Comparison of ENCODE assay signal across 9 cellular contexts in the genomic region with DNA sequence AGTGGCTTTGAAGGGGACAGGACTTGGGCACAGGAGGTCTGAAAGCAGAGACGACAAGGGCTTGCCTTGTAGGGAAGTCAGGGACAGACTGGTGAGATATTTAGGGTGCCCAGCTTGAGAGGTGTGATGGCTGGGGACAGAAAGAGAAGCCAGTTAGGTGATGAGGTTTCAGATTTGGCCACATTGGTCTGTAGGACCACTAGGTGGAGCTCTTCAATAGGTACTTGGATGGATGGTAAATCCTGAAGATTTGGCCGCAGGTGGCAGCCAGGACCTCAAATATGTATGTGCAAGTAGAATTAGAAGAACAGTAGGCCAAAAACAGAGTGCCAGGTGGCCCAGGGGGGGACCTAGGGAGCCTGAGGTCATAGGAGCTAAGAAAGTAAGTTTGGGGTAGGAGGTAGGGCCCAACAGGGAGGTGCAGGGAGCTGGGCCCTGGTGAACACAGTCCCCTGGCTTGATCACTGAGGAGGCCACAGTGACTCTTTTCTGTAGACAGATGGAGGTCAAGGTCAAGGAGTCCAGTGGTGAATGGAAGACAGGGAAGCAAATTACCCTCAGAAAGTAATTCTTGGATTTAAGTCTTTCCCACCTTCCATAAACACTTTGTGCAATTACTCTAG. TPM values are rescaled to one million over a fixed set of nuclear protein-coding genes. Genes with fewer than 3 reads are reported as not detected.
DNase-seq lines count a peak whose midpoint lies in the region; ATAC-seq, FAIRE-seq and TF ChIP-seq lines count a peak whose summit lies in the region.
"Not testable (repeated sequence)": the region's sequence is repeated elsewhere in the genome, so short reads cannot be mapped to it uniquely, and the experiment has no call there.
"Had no signal": no experiment of that assay in that cellular context is flagged by ENCODE, and none has a peak within 500 bp of the region (broad histone marks: within the 10 kb centered on the region; RNA-seq: fewer than 3 reads in every experiment).

No MANE protein-coding gene starts in this region.

- not testable (repeated sequence) for H3K27ac ChIP-seq in HEK293 (ENCODE audit: extremely low read depth, low read depth, low read length); SK-N-SH (ENCODE audit: low read depth in 2 of 2, low read length in 1 of 2); brain microvascular endothelial cell; HepG2 (ENCODE audit: extremely low read length, insufficient read depth, low read length); psoas muscle

- DNase-seq in D721Med (ENCODE audit: insufficient read length, low spot score); SK-N-SH; brain microvascular endothelial cell; fibroblast of pulmonary artery (ENCODE audit: low read depth); HepG2 (ENCODE audit: low spot score); psoas muscle: not testable (repeated sequence)

- TF ChIP-seq EP300 in SK-N-SH (IDR thresholded peaks at IDR 0.05; ENCODE audit: borderline replicate concordance in 1 of 2, low read depth in 1 of 2, low read length in 1 of 2); HepG2 (IDR thresholded peaks at IDR 0.05; ENCODE audit: low read depth in 2 of 2, low read length in 2 of 2); HepG2 (CRISPR knock-in tag; IDR thresholded peaks at IDR 0.05; ENCODE audit: borderline replicate concordance): not testable (repeated sequence)

- POLR2A ChIA-PET in HEK293 (lab: Yijun Ruan, JAX); SK-N-SH (lab: Yijun Ruan, JAX); HepG2 (lab: Yijun Ruan, JAX): not testable (repeated sequence)

- CTCF ChIA-PET in HEK293 (lab: Yijun Ruan, JAX); SK-N-SH (lab: Yijun Ruan, JAX); HepG2 (lab: Yijun Ruan, JAX; ENCODE audit: low intra/inter-chr PET ratio, low total read pairs): not testable (repeated sequence)

- not testable (repeated sequence) for H3K27me3 ChIP-seq in SK-N-SH (ENCODE audit: insufficient read depth); brain microvascular endothelial cell (replicated peaks); HepG2 (ENCODE audit: control insufficient read depth in 1 of 2, insufficient read depth in 2 of 2, low read length in 2 of 2); psoas muscle (ENCODE audit: insufficient read depth in 3 of 3, low read length in 2 of 3)

- not testable (repeated sequence) for FAIRE-seq in D721Med (lab: Jason Lieb, UNC); HepG2 (lab: Jason Lieb, UNC)

- H4K20me1 ChIP-seq in SK-N-SH (ENCODE audit: insufficient read depth); HepG2 (ENCODE audit: insufficient read depth, low read length): not testable (repeated sequence)

- intact Hi-C loops in HepG2 (cut with micrococcal nuclease; ENCODE audit: unreplicated experiment); psoas muscle (cut with DNase I): not testable (repeated sequence)

- H3K9me2 ChIP-seq in SK-N-SH = not testable (repeated sequence)

- not testable (repeated sequence) for H3K9ac ChIP-seq in SK-N-SH; HepG2 (ENCODE audit: insufficient read depth, low read depth, low read length)

- TF ChIP-seq POLR2A in HepG2 (IDR thresholded peaks at IDR 0.05; ENCODE audit: insufficient read depth in 1 of 2, low read depth in 2 of 2, low read length in 2 of 2) = not testable (repeated sequence)

- in situ Hi-C loops in brain microvascular endothelial cell (cut with HindIII; ENCODE audit: low pct_ligation_motif_present, low sequenced_read_pairs); HepG2 (cut with HindIII; ENCODE audit: extremely low pct_ligation_motif_present, low pct_unique_long_range_greater_than_20kb): not testable (repeated sequence)

- TF ChIP-seq RAD21 in SK-N-SH (IDR thresholded peaks at IDR 0.05; ENCODE audit: low read length) = 0 out of 2 replicates have a peak, but pooled peaks have one; percentile 10
- TF ChIP-seq RAD21 in HepG2 (CRISPR knock-in tag; IDR thresholded peaks at IDR 0.05) = not testable (repeated sequence)

- not testable (repeated sequence) for H3K4me2 ChIP-seq in SK-N-SH; HepG2 (ENCODE audit: low read depth, low read length)

- not testable (repeated sequence) for H3F3A ChIP-seq in SK-N-SH (replicated peaks; ENCODE audit: insufficient read depth)

- WGBS in SK-N-SH (ENCODE audit: low lambda C conversion rate) = 35% methylated on average over 2 of the region's 2 CpGs
- 54% methylated on average over 2 of the region's 2 CpGs for WGBS in HepG2 (ENCODE audit: low lambda C conversion rate)
- WGBS in psoas muscle, 3 donors = 53 to 69% (median 57%) methylated on average over 1 to 2 of the region's 2 CpGs

- peak; percentile 80 for ATAC-seq in HepG2
- not testable (repeated sequence) for ATAC-seq in psoas muscle

- H3K9me3 ChIP-seq in HEK293 (ENCODE audit: control insufficient read depth, insufficient read depth, low read depth, low read length); SK-N-SH; HepG2 (ENCODE audit: low read length); psoas muscle: not testable (repeated sequence)

- TF ChIP-seq CTCF in D721Med (IDR thresholded peaks at IDR 0.05; ENCODE audit: insufficient read depth, missing control alignments) (peak; percentile 21), SK-N-SH (IDR thresholded peaks at IDR 0.05) (peak; percentile 54), brain microvascular endothelial cell (IDR thresholded peaks at IDR 0.05; ENCODE audit: low read depth, low read length, missing control alignments) (peak; percentile 43), fibroblast of pulmonary artery (IDR thresholded peaks at IDR 0.05; ENCODE audit: low read length, missing control alignments) (peak; percentile 14), HepG2 (CRISPR knock-in tag; IDR thresholded peaks at IDR 0.05) (peak; percentile 26; the same call in 1 of the 2 replicates), psoas muscle (IDR thresholded peaks at IDR 0.05) (peak; percentile 16)
- TF ChIP-seq CTCF in HEK293 (tag by site-specific recombination; IDR thresholded peaks at IDR 0.05) = not testable (repeated sequence)

- not testable (repeated sequence) for BruUV-seq in HepG2 (replicated peaks; lab: Mats Ljungman, UMichigan)

- H3K79me2 ChIP-seq in SK-N-SH (ENCODE audit: insufficient read depth); HepG2 (ENCODE audit: insufficient read depth, low read length): not testable (repeated sequence)

- not testable (repeated sequence) for H2AFZ ChIP-seq in SK-N-SH (ENCODE audit: low read depth); HepG2 (ENCODE audit: low read length)

- not testable (repeated sequence) for H3K4me3 ChIP-seq in HEK293 (ENCODE audit: low read depth, low read length); SK-N-SH (ENCODE audit: low read depth in 2 of 2, low read length in 1 of 2); brain microvascular endothelial cell (ENCODE audit: low read depth, low read length); fibroblast of pulmonary artery (replicated peaks; ENCODE audit: low read depth, low read length); HepG2 (replicated peaks in 1 of 3; ENCODE audit: insufficient read depth in 1 of 3, low read depth in 2 of 3, low read length in 3 of 3); psoas muscle

- not testable (repeated sequence) for H3K36me3 ChIP-seq in HEK293 (ENCODE audit: control insufficient read depth in 2 of 2, insufficient read depth in 1 of 2, low read length in 2 of 2); SK-N-SH (replicated peaks in 1 of 2; ENCODE audit: control insufficient read depth in 1 of 2, insufficient read depth in 2 of 2, low read length in 1 of 2); brain microvascular endothelial cell (replicated peaks); HepG2 (replicated peaks in 1 of 2; ENCODE audit: control insufficient read depth in 1 of 2, insufficient read depth in 2 of 2, low read length in 2 of 2)
- H3K36me3 ChIP-seq in psoas muscle (ENCODE audit: insufficient read depth in 1 of 2, low read depth in 1 of 2) = peaks cover 0 to 12% of the 10 kb centered on the region in 2 donors

- H3K4me1 ChIP-seq in HEK293 (ENCODE audit: control insufficient read depth, insufficient read depth, low read length); SK-N-SH (ENCODE audit: control insufficient read depth in 1 of 2, insufficient read depth in 2 of 2, low read depth in 1 of 2, low read length in 1 of 2); HepG2 (ENCODE audit: insufficient read depth, low read length); psoas muscle: not testable (repeated sequence)

RNA-seq across cellular contexts. Expression of a gene that starts 25.1 kb away (rescaled TPM):
- polyA plus RNA-seq in SK-N-SH (2012; rRNA removed) (35.5 and 41.1 TPM in 2 replicates), HepG2 (2011; rRNA removed) (80.8 and 85.8 TPM in 2 replicates), psoas muscle (10 to 100 TPM in 1 of 3 donors, 1 to 10 TPM in 2; 4.8 to 44.7 (median 7.0) TPM)
- 44.7 and 45.7 TPM in 2 replicates for polyA plus RNA-seq in SK-N-SH (2012; cell fraction: cytosol; rRNA removed)
- polyA plus RNA-seq in SK-N-SH (2012; cell fraction: nucleus; rRNA removed) = 70.0 and 77.0 TPM in 2 replicates
- total RNA-seq in HepG2 (2016; rRNA removed; fragmentation: Illumina TruSeq; extraction: Trizol) (17.2 and 44.0 TPM in 2 replicates), psoas muscle (10 to 100 TPM; 37.3 to 55.8 (median 42.9) TPM)
- total RNA-seq in HepG2 (2016; cell fraction: cytosol; rRNA removed; fragmentation: Illumina TruSeq; extraction: Trizol; ENCODE audit: low read depth) = 31.5 and 33.0 TPM in 2 replicates
- 14.3 and 47.7 TPM in 2 replicates for total RNA-seq in HepG2 (2016; cell fraction: insoluble cytoplasmic fraction; rRNA removed; fragmentation: Illumina TruSeq; extraction: Trizol)
- 25.3 and 26.3 TPM in 2 replicates for total RNA-seq in HepG2 (2016; cell fraction: membrane; rRNA removed; fragmentation: Illumina TruSeq; extraction: Trizol)
- total RNA-seq in HepG2 (2016; cell fraction: nucleus; rRNA removed; fragmentation: Illumina TruSeq; extraction: Trizol) = 79.2 and 109 TPM in 2 replicates
- polyA plus RNA-seq in HepG2 (2011; cell fraction: cytosol; rRNA removed) = 22.4 and 52.5 TPM in 2 replicates
- polyA plus RNA-seq in HepG2 (2011; cell fraction: nucleus; rRNA removed) = 206 and 219 TPM in 2 replicates
- polyA plus RNA-seq in HepG2 (2012) = 98.9 and 131 TPM in 2 replicates
- 2.0 and 3.3 TPM in 2 replicates for polyA plus RNA-seq in HepG2 (2016; cell fraction: cytosol; fragmentation: Illumina TruSeq; extraction: Trizol; ENCODE audit: low read depth)
- polyA plus RNA-seq in HepG2 (2016; cell fraction: insoluble cytoplasmic fraction; fragmentation: Illumina TruSeq; extraction: Trizol; ENCODE audit: low read depth) = 7.8 and 8.3 TPM in 2 replicates
- polyA plus RNA-seq in HepG2 (2016; cell fraction: membrane; fragmentation: Illumina TruSeq; extraction: Trizol; ENCODE audit: low read depth) = 3.5 and 4.3 TPM in 2 replicates
- polyA plus RNA-seq in HepG2 (2016; cell fraction: nucleus; fragmentation: Illumina TruSeq; extraction: Trizol; ENCODE audit: insufficient read depth, low read depth) = 123 and 146 TPM in 2 replicates
- 124 and 446 TPM in 2 replicates for polyA minus RNA-seq in HepG2 (2011; rRNA and poly(A)+ RNA removed; ENCODE audit: low replicate concordance)
- polyA minus RNA-seq in HepG2 (2011; cell fraction: cytosol; rRNA and poly(A)+ RNA removed) = 66.0 and 80.2 TPM in 2 replicates
- polyA minus RNA-seq in HepG2 (2011; cell fraction: nucleus; rRNA and poly(A)+ RNA removed) = 170 and 246 TPM in 2 replicates

RNA-seq across cellular contexts. Expression of a gene that starts 34.1 kb away (rescaled TPM):
- polyA plus RNA-seq in SK-N-SH (2012; rRNA removed) (0.23 and 0.71 TPM in 2 replicates), HepG2 (2011; rRNA removed) (82.4 and 93.6 TPM in 2 replicates), psoas muscle (1 to 10 TPM in 1 of 3 donors, under 1 TPM in 2; 0.16 to 3.0 (median 0.87) TPM)
- 0.37 and 0.53 TPM in 2 replicates for polyA plus RNA-seq in SK-N-SH (2012; cell fraction: cytosol; rRNA removed)
- 0.26 and 0.31 TPM in 2 replicates for polyA plus RNA-seq in SK-N-SH (2012; cell fraction: nucleus; rRNA removed)
- total RNA-seq in HepG2 (2016; rRNA removed; fragmentation: Illumina TruSeq; extraction: Trizol) (69.0 and 105 TPM in 2 replicates), psoas muscle (1 to 10 TPM in 1 of 4 donors, under 1 TPM in 3; 0.06 to 1.2 (median 0.19) TPM)
- 46.6 and 50.0 TPM in 2 replicates for total RNA-seq in HepG2 (2016; cell fraction: cytosol; rRNA removed; fragmentation: Illumina TruSeq; extraction: Trizol; ENCODE audit: low read depth)
- total RNA-seq in HepG2 (2016; cell fraction: insoluble cytoplasmic fraction; rRNA removed; fragmentation: Illumina TruSeq; extraction: Trizol) = 66.2 and 111 TPM in 2 replicates
- 72.4 and 74.0 TPM in 2 replicates for total RNA-seq in HepG2 (2016; cell fraction: membrane; rRNA removed; fragmentation: Illumina TruSeq; extraction: Trizol)
- total RNA-seq in HepG2 (2016; cell fraction: nucleus; rRNA removed; fragmentation: Illumina TruSeq; extraction: Trizol) = 130 and 145 TPM in 2 replicates
- polyA plus RNA-seq in HepG2 (2011; cell fraction: cytosol; rRNA removed) = 54.2 and 60.1 TPM in 2 replicates
- polyA plus RNA-seq in HepG2 (2011; cell fraction: nucleus; rRNA removed) = 278 and 296 TPM in 2 replicates
- 40.5 and 55.8 TPM in 2 replicates for polyA plus RNA-seq in HepG2 (2012)
- 42.5 and 47.9 TPM in 2 replicates for polyA plus RNA-seq in HepG2 (2016; cell fraction: cytosol; fragmentation: Illumina TruSeq; extraction: Trizol; ENCODE audit: low read depth)
- polyA plus RNA-seq in HepG2 (2016; cell fraction: insoluble cytoplasmic fraction; fragmentation: Illumina TruSeq; extraction: Trizol; ENCODE audit: low read depth) = 81.9 and 89.8 TPM in 2 replicates
- 76.1 and 80.8 TPM in 2 replicates for polyA plus RNA-seq in HepG2 (2016; cell fraction: membrane; fragmentation: Illumina TruSeq; extraction: Trizol; ENCODE audit: low read depth)
- polyA plus RNA-seq in HepG2 (2016; cell fraction: nucleus; fragmentation: Illumina TruSeq; extraction: Trizol; ENCODE audit: insufficient read depth, low read depth) = 234 and 237 TPM in 2 replicates
- 3.8 and 144 TPM in 2 replicates for polyA minus RNA-seq in HepG2 (2011; rRNA and poly(A)+ RNA removed; ENCODE audit: low replicate concordance)
- 22.9 and 30.3 TPM in 2 replicates for polyA minus RNA-seq in HepG2 (2011; cell fraction: cytosol; rRNA and poly(A)+ RNA removed)
- polyA minus RNA-seq in HepG2 (2011; cell fraction: nucleus; rRNA and poly(A)+ RNA removed) = 184 and 244 TPM in 2 replicates
- total RNA-seq: GM23248, SK-MEL-5 had no signal

Comparison
In these comparisons a context has a peak if more than half of its experiments do, and no peak if none do; other contexts are left out.
1. RNA of a gene that starts 34.1 kb away (polyA plus RNA-seq): 40.5 to 296 TPM in HepG2; 0.16 to 3.0 TPM in psoas muscle and 0.23 to 0.71 TPM in SK-N-SH; every median in the first group is over 10 times any median in the second.